In genomic region chr2:237474511-237474911, GRCh38 we compare ENCODE assay signal across 8 cellular contexts. TPM values are rescaled to one million over a fixed set of nuclear protein-coding genes. Genes with fewer than 3 reads are reported as not detected.
DNase-seq lines count a peak whose midpoint lies in the region; TF ChIP-seq lines count a peak whose summit lies in the region.

No MANE protein-coding gene starts in this region.

- WGBS in esophagus muscularis mucosa, result 81% methylated on average over 7 of the region's 10 CpGs

- peaks cover 8% of the 10 kb centered on the region for H3K27me3 ChIP-seq in CD4-positive, alpha-beta memory T cell (ENCODE audit: insufficient read depth, low read length)
- H3K27me3 ChIP-seq in esophagus muscularis mucosa (no peaks in the 10 kb centered on the region), neuron (ENCODE audit: insufficient read depth, low read length) (peaks cover 7% of the 10 kb centered on the region)

- H3K36me3 Mint-ChIP-seq in CD4-positive, alpha-beta memory T cell, result no peaks in the 10 kb centered on the region

- no peak for TF ChIP-seq CTCF in RWPE1 (conservative IDR thresholded peaks at IDR 0.05; ENCODE audit: low read depth)
- TF ChIP-seq CTCF in esophagus muscularis mucosa (IDR thresholded peaks at IDR 0.05), result no peak

- H2AFZ ChIP-seq in neuron (ENCODE audit: low read depth, low read length), result peak overlapping the region; percentile 97

- H3K4me1 ChIP-seq in CD4-positive, alpha-beta memory T cell (ENCODE audit: insufficient read depth, low read length), result peaks cover 12% of the 10 kb centered on the region
- H3K4me1 ChIP-seq in esophagus muscularis mucosa (peaks cover 20 to 49% (median 44%) of the 10 kb centered on the region in 4 donors), neuron (ENCODE audit: insufficient read depth, low read length) (peaks cover 7% of the 10 kb centered on the region)

- DNase-seq in CD4-positive, alpha-beta memory T cell, result no peak
- DNase-seq in RWPE1 (ENCODE audit: low spot score), result no peak
- no peak for DNase-seq in esophagus muscularis mucosa (ENCODE audit: extremely low spot score)
- DNase-seq in iPS-NIHi11 (ENCODE audit: low spot score), result no peak
- DNase-seq in activated effector memory CD4-positive, alpha-beta T cell treated with anti-CD3 and anti-CD28 coated beads, Interleukin-2, amount 50 U/mL, for 16 hours, result no peak
- DNase-seq in NCI-H2081 treated with DMSO at 0.1 percent for 48 hours (lab: John Stamatoyannopoulos, UW), result no peak
- DNase-seq in hippocampal formation (lab: John Stamatoyannopoulos, UW), result no peak

- H3K4me3 Mint-ChIP-seq in CD4-positive, alpha-beta memory T cell, result peak overlapping the region; percentile 84 to 88 (median 87)

- POLR2A ChIA-PET in CD4-positive, alpha-beta memory T cell (lab: Charles Lee; ENCODE audit: partially characterized antibody), result interaction anchor here (1.4 to 4.6 kb wide), 5 partner anchors 32 to 57 kb away, joined by 3 to 71 read pairs (median 10); no protein-coding TSS in a partner anchor
- POLR2A ChIA-PET in RWPE1 (lab: Yijun Ruan, JAX; ENCODE audit: low non-redundant PET), result no interaction called here

- no peak for TF ChIP-seq POLR2A in esophagus muscularis mucosa (IDR thresholded peaks at IDR 0.05; ENCODE audit: low read depth)

- H3K27me3 Mint-ChIP-seq in CD4-positive, alpha-beta memory T cell, result peaks cover 3 to 22% of the 10 kb centered on the region in 2 donors

- no peaks in the 10 kb centered on the region for H3K36me3 ChIP-seq in CD4-positive, alpha-beta memory T cell (ENCODE audit: insufficient read depth, low read length)
- H3K36me3 ChIP-seq in esophagus muscularis mucosa (no peaks in the 10 kb centered on the region), neuron (ENCODE audit: insufficient read depth, low read length) (no peaks in the 10 kb centered on the region)

- CTCF ChIA-PET in CD4-positive, alpha-beta memory T cell (lab: Charles Lee; ENCODE audit: partially characterized antibody), result interaction anchor here (1.2 to 7.7 kb wide), 9 partner anchors 10 to 98 kb away, joined by 3 to 381 read pairs (median 19); partner anchors contain the start of gene COL6A3
- CTCF ChIA-PET in RWPE1 (lab: Yijun Ruan, JAX), result interaction anchor here (1.0 to 4.2 kb wide), 5 partner anchors 15 to 308 kb away, joined by 3 to 29 read pairs (median 4); no protein-coding TSS in a partner anchor

- peak overlapping the region in 1 of 2 donors; percentile 64 for H3K4me3 ChIP-seq in CD4-positive, alpha-beta memory T cell (ENCODE audit: low read length in 2 of 2)
- H3K4me3 ChIP-seq in esophagus muscularis mucosa (peak overlapping the region; percentile 78 to 85 (median 80)), neuron (ENCODE audit: low read length) (peak overlapping the region; percentile 84)

- H3K4me1 Mint-ChIP-seq in CD4-positive, alpha-beta memory T cell, result peaks cover 0 to 13% (median 4%) of the 10 kb centered on the region in 4 donors

- no peak for TF ChIP-seq EP300 in esophagus muscularis mucosa (IDR thresholded peaks at IDR 0.05)

- H3K27ac Mint-ChIP-seq in CD4-positive, alpha-beta memory T cell, result peak overlapping the region in 6 of 7 donors; percentile 40 to 85 (median 76)

- no peak overlapping the region for H3K27ac ChIP-seq in CD4-positive, alpha-beta memory T cell (ENCODE audit: low read depth, low read length)
- H3K27ac ChIP-seq in RWPE1 (peak overlapping the region; percentile 85), esophagus muscularis mucosa (replicated peaks in 1 of 4) (peak overlapping the region; percentile 91 to 95 (median 93))

- no peaks in the 10 kb centered on the region for H3K9me3 Mint-ChIP-seq in CD4-positive, alpha-beta memory T cell

- intact Hi-C loops in CD4-positive, alpha-beta memory T cell (cut with micrococcal nuclease), result no loop called here
- intact Hi-C loops in esophagus muscularis mucosa (cut with DNase I), result loop anchor here (10.0 kb wide), 1 partner anchor 380 kb away; no protein-coding TSS in a partner anchor

- H3K9me3 ChIP-seq in CD4-positive, alpha-beta memory T cell (ENCODE audit: control insufficient read depth in 1 of 2, low read length in 2 of 2), result no peaks in the 10 kb centered on the region
- no peaks in the 10 kb centered on the region for H3K9me3 ChIP-seq in esophagus muscularis mucosa
- no peaks in the 10 kb centered on the region for H3K9me3 ChIP-seq in neuron (ENCODE audit: low read length)

RNA-seq across cellular contexts. Expression of gene MLPH, which starts 12.5 kb away (rescaled TPM):
- total RNA-seq in CD4-positive, alpha-beta memory T cell, result not detected
- polyA plus RNA-seq in CD4-positive, alpha-beta memory T cell, result not detected
- total RNA-seq in esophagus muscularis mucosa, result 1 to 10 TPM; 5.3 to 8.7 (median 7.8) TPM

Comparison
In these comparisons a context has a peak if more than half of its experiments do, and no peak if none do; other contexts are left out.
1. RNA of gene MLPH, which starts 12.5 kb away (total RNA-seq): 5.3 to 8.7 TPM in esophagus muscularis mucosa; not detected in CD4-positive, alpha-beta memory T cell; every median in the first group is over 4 times any median in the second.